16 cellular contexts compared by ENCODE assay signal in genomic region chr4:162682651-162683050, GRCh38.
"Had no signal": no experiment of that assay in that cellular context is flagged by ENCODE, and none has a peak within 500 bp of the region (broad histone marks: within the 10 kb centered on the region; RNA-seq: fewer than 3 reads in every experiment).

No MANE protein-coding gene starts in this region.

- ATAC-seq: esophagus mucosa had no signal

- H3K27me3 ChIP-seq: cardiac muscle cell, right atrium auricular region, tibial artery, vagina had no signal

- H3K36me3 ChIP-seq: cardiac muscle cell, right atrium auricular region, tibial artery, vagina had no signal

- H3K4me3 ChIP-seq: cardiac muscle cell, right atrium auricular region, tibial artery, vagina had no signal

- DNase-seq: activated B cell treated with CpG ODN at 0.5 μM for 24 hours; activated CD4-positive, alpha-beta T cell treated with anti-CD3 and anti-CD28 coated beads, Interleukin-2, amount 50 U/mL, for 1 hour; activated CD8-positive, alpha-beta memory T cell treated with anti-CD3 and anti-CD28 coated beads for 24 hours; activated naive CD4-positive, alpha-beta T cell; activated naive CD8-positive, alpha-beta T cell treated with anti-CD3 and anti-CD28 coated beads, Interleukin-2, amount 10 ng/mL, durations not matched to agents 7 days and 5 days; anterior cingulate cortex; hippocampal formation; kidney; stimulated activated CD4-positive, alpha-beta T cell treated with anti-CD3 and anti-CD28 coated beads, Interleukin-4, amount 100 ng/mL, for 24 hours; stimulated activated naive CD4-positive, alpha-beta T cell; T-helper 2 cell; tibial artery had no signal
